8 cellular contexts compared by ENCODE assay signal in genomic region chr10:14953452-14954000, GRCh38. TPM values are rescaled to one million over a fixed set of nuclear protein-coding genes. Genes with fewer than 3 reads are reported as not detected.
A peak's percentile ranks its signal among the peaks of the same experiment; 100 is the strongest.
DNase-seq lines count a peak whose midpoint lies in the region; ATAC-seq and TF ChIP-seq lines count a peak whose summit lies in the region.

No MANE protein-coding gene starts in this region.

- TF ChIP-seq POLR2A in GM18526 (IDR thresholded peaks at IDR 0.05; ENCODE audit: extremely low read depth, insufficient read length) (peak; percentile 40), right lobe of liver (IDR thresholded peaks at IDR 0.05) (no peak)

- TF ChIP-seq CTCF in BJ (IDR thresholded peaks at IDR 0.05; ENCODE audit: insufficient read depth, low read depth, low read length): 0 out of 2 replicates have a peak, but pooled peaks have one; percentile 16
- no peak for TF ChIP-seq CTCF in PC-9 (conservative IDR thresholded peaks at IDR 0.05)
- TF ChIP-seq CTCF in choroid plexus epithelial cell (conservative IDR thresholded peaks at IDR 0.05; ENCODE audit: low read depth, low read length): peak; percentile 35
- no peak for TF ChIP-seq CTCF in right lobe of liver (IDR thresholded peaks at IDR 0.05)

- peak overlapping the region; percentile 97 for H3K4me2 ChIP-seq in PC-9

- 9% methylated on average over 20 of the region's 31 CpGs for WGBS in right lobe of liver (ENCODE audit: insufficient coverage, low coverage, low lambda C conversion rate, missing lambda C conversion rate)

- no peaks in the 10 kb centered on the region for H3K36me3 ChIP-seq in BJ (ENCODE audit: control insufficient read depth, insufficient read depth, low read length)
- H3K36me3 ChIP-seq in PC-9 (ENCODE audit: low read depth): no peaks in the 10 kb centered on the region
- H3K36me3 ChIP-seq in right lobe of liver: no peaks in the 10 kb centered on the region

- H3K27me3 ChIP-seq in BJ (ENCODE audit: control insufficient read depth, insufficient read depth, low read length): no peaks in the 10 kb centered on the region
- H3K27me3 ChIP-seq in PC-9 (ENCODE audit: insufficient read depth, low read depth): no peaks in the 10 kb centered on the region
- H3K27me3 ChIP-seq in right lobe of liver: no peaks in the 10 kb centered on the region

- DNase-seq in BJ (ENCODE audit: low read depth): no peak
- no peak for DNase-seq in PC-9
- DNase-seq in choroid plexus epithelial cell (ENCODE audit: low read depth): peak; percentile 78
- no peak for DNase-seq in right lobe of liver
- DNase-seq in NCI-H187 treated with DMSO at 0.1 percent for 48 hours (lab: John Stamatoyannopoulos, UW): no peak

- no peaks in the 10 kb centered on the region for H3K9me3 ChIP-seq in PC-9 (ENCODE audit: insufficient read depth, low read depth)
- no peaks in the 10 kb centered on the region for H3K9me3 ChIP-seq in right lobe of liver

- H3F3A ChIP-seq in PC-9 (ENCODE audit: insufficient read depth, low read depth): peaks cover 20% of the 10 kb centered on the region

- ATAC-seq in HG03039 (IDR thresholded peaks at IDR 0.05; ENCODE audit: unreplicated experiment): peak; percentile 27
- peak; percentile 41 to 52 (median 51) for ATAC-seq in right lobe of liver

- no TSS peak for BruUV-seq in PC-9 (replicated peaks; lab: Mats Ljungman, UMichigan)

- H4K20me1 ChIP-seq in PC-9 (ENCODE audit: insufficient read depth): no peaks in the 10 kb centered on the region

- POLR2A ChIA-PET in BJ (lab: Charles Lee) (interaction anchor here (0.9 kb wide), 1 partner anchor 161 kb away, joined by 12 read pairs; no protein-coding TSS in a partner anchor), PC-9 (lab: Charles Lee; ENCODE audit: unreplicated experiment) (interaction anchor here (0.6 to 0.9 kb wide), 7 partner anchors 13 to 1864 kb away, joined by 3 to 7 read pairs (median 3); partner anchors contain the start of gene RSU1)

- peak overlapping the region; percentile 74 for H3K4me3 ChIP-seq in BJ (ENCODE audit: low read depth, low read length)
- peak overlapping the region; percentile 93 for H3K4me3 ChIP-seq in PC-9
- peak overlapping the region; percentile 85 for H3K4me3 ChIP-seq in choroid plexus epithelial cell (ENCODE audit: low read depth, low read length)
- peak overlapping the region; percentile 56 to 75 (median 69) for H3K4me3 ChIP-seq in right lobe of liver

- peak overlapping the region; percentile 97 for H2AFZ ChIP-seq in PC-9

- intact Hi-C loops in PC-9 (cut with micrococcal nuclease; ENCODE audit: unreplicated experiment): loop anchor here (5.0 kb wide), 1 partner anchor 76 kb away; the partner anchor contains the start of gene SUV39H2
- intact Hi-C loops in right lobe of liver (cut with DNase I): no loop called here

- H3K9me2 ChIP-seq in PC-9 (ENCODE audit: insufficient read depth): no peaks in the 10 kb centered on the region

- H3K79me2 ChIP-seq in PC-9 (ENCODE audit: low read depth): peaks cover 24% of the 10 kb centered on the region

- CTCF ChIA-PET in BJ (lab: Yijun Ruan, JAX) (interaction anchor here (0.7 to 1.3 kb wide), 4 partner anchors 51 to 306 kb away, joined by 3 to 4 read pairs (median 4); no protein-coding TSS in a partner anchor), PC-9 (lab: Charles Lee) (interaction anchor here (0.8 to 1.1 kb wide), 2 partner anchors 18 to 131 kb away, joined by 3 read pairs; no protein-coding TSS in a partner anchor)

- H3K27ac ChIP-seq in PC-9: peak overlapping the region; percentile 97
- peak overlapping the region; percentile 35 to 71 (median 56) for H3K27ac ChIP-seq in right lobe of liver
- peak overlapping the region; percentile 62 for H3K27ac ChIP-seq in temporal lobe (ENCODE audit: low read depth, low read length)

- peaks cover 14% of the 10 kb centered on the region for H3K4me1 ChIP-seq in PC-9 (replicated peaks; ENCODE audit: insufficient read depth)
- H3K4me1 ChIP-seq in right lobe of liver: peaks cover 0 to 5% (median 0%) of the 10 kb centered on the region in 4 donors

RNA-seq across cellular contexts. Expression of gene DCLRE1C, which starts 0.4 kb away (rescaled TPM):
- 4.1 and 6.0 TPM in 2 replicates for polyA plus RNA-seq in BJ (2011; rRNA removed)
- 2.5 and 3.2 TPM in 2 replicates for polyA minus RNA-seq in BJ (2011; rRNA and poly(A)+ RNA removed)
- total RNA-seq in PC-9 (2021) (14.0 and 15.6 TPM in 2 replicates), right lobe of liver (1 to 10 TPM; 1.7 to 5.0 (median 3.0) TPM), temporal lobe (50.2 TPM)

RNA-seq across cellular contexts. Expression of gene MEIG1, which starts 5.7 kb away (rescaled TPM):
- 0.26 TPM in 1 of 2 replicates, not detected in the other for polyA plus RNA-seq in BJ (2011; rRNA removed)
- polyA minus RNA-seq in BJ (2011; rRNA and poly(A)+ RNA removed): not detected in 2 replicates
- total RNA-seq in PC-9 (2021): 1.8 and 4.1 TPM in 2 replicates
- total RNA-seq in right lobe of liver: under 1 TPM in 1 of 6 experiments, not detected in 5; 0.51 TPM
- total RNA-seq in temporal lobe: not detected

Comparison
In these comparisons a context has a peak if more than half of its experiments do, and no peak if none do; other contexts are left out.
1. CTCF ChIP-seq: peak in BJ (single experiment) and choroid plexus epithelial cell (single experiment); none in PC-9 (single experiment) and right lobe of liver (0 of 4).
2. Peak in every context shown above with its lines, with median percentiles within 50 percentile points of each other: H3K4me3 ChIP-seq and H3K27ac ChIP-seq.